Comparison of ENCODE assay signal across 8 cellular contexts in the genomic region with DNA sequence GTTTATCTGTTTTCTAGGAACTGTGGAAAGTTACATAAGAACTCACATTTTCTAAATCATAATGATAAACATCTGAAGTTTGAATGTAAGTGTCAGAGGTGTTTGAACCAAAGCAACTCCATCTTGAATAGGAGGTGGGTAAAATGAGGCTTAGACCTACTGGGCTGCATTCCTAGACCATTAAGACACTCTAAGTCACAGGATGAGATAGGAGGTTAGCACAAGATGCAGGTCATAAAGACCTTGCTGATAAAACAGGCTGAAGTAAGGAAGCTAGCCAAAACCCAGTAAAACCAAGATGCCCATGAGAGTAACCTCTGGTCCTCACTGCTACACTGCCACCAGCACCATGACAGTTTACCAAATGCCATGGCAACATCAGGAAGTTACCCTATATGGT.
"Had no signal": no experiment of that assay in that cellular context is flagged by ENCODE, and none has a peak within 500 bp of the region (broad histone marks: within the 10 kb centered on the region; RNA-seq: fewer than 3 reads in every experiment).

No MANE protein-coding gene starts in this region.

- DNase-seq: GDM1, GF-D8 had no signal

- FAIRE-seq: G401.6, GM12878, GM12891, GM12892, GM18507, GM19239 had no signal

- ATAC-seq: GM12878 had no signal

- H3K4me3 ChIP-seq: GM12878 had no signal
